In genomic region chr3:183178833-183179549, GRCh38 we compare ENCODE assay signal across 8 cellular contexts. TPM values are rescaled to one million over a fixed set of nuclear protein-coding genes. Genes with fewer than 3 reads are reported as not detected.
DNase-seq lines count a peak whose midpoint lies in the region; ATAC-seq, FAIRE-seq and TF ChIP-seq lines count a peak whose summit lies in the region.

No MANE protein-coding gene starts in this region.

- FAIRE-seq in A549 (lab: Jason Lieb, UNC) (no peak), pancreas (lab: Jason Lieb, UNC) (no peak)

- ATAC-seq in A549 (peak; percentile 66 to 89), Right ventricle myocardium superior (ENCODE audit: poor library complexity) (peak; percentile 65), pancreas (peak; percentile 58 to 88 (median 74)), aorta (ENCODE audit: low FRiP score) (peak; percentile 58), GM18867 (IDR thresholded peaks at IDR 0.05; ENCODE audit: unreplicated experiment) (no peak)

- peaks cover 0 to 19% (median 2%) of the 10 kb centered on the region in 4 donors for H3K27me3 ChIP-seq in pancreas
- no peaks in the 10 kb centered on the region for H3K27me3 ChIP-seq in aorta (ENCODE audit: control insufficient read depth in 1 of 2, insufficient read depth in 2 of 2, low read length in 1 of 2)

- no peaks in the 10 kb centered on the region for H3K36me3 ChIP-seq in pancreas
- H3K36me3 ChIP-seq in aorta (ENCODE audit: control insufficient read depth in 1 of 2, insufficient read depth in 2 of 2, low read length in 1 of 2): no peaks in the 10 kb centered on the region

- DNase-seq in A549 (ENCODE audit: low read depth in 1 of 2, low spot score in 1 of 2) (peak; percentile 25 to 36), GM20000 (ENCODE audit: low spot score) (peak; percentile 72), NCI-H2227 (lab: John Stamatoyannopoulos, UW; ENCODE audit: unreplicated experiment) (peak; percentile 52), Right ventricle myocardium superior (no peak), pancreas (peak; percentile 16 to 80 (median 36)), aorta (peak; percentile 60 to 84)
- peak; percentile 84 for DNase-seq in activated naive CD4-positive, alpha-beta T cell treated with anti-CD3 and anti-CD28 coated beads for 36 hours

- no peak overlapping the region for H3K27ac Mint-ChIP-seq in activated naive CD4-positive, alpha-beta T cell treated with anti-CD3 and anti-CD28 coated beads for 36 hours

- peak overlapping the region; percentile 85 for H3K4me2 ChIP-seq in A549

- H3K27me3 Mint-ChIP-seq in activated naive CD4-positive, alpha-beta T cell treated with anti-CD3 and anti-CD28 coated beads for 36 hours (ENCODE audit: low read depth): peaks cover 30% of the 10 kb centered on the region

- peak overlapping the region in 1 of 2 experiments; percentile 46; a peak in 3 of 6 replicates for H3K27ac ChIP-seq in A549
- no peak overlapping the region for H3K27ac ChIP-seq in pancreas
- no peak overlapping the region for H3K27ac ChIP-seq in aorta (ENCODE audit: low read depth in 1 of 2, low read length in 2 of 2)

- no peak for TF ChIP-seq RAD21 in A549 (conservative IDR thresholded peaks at IDR 0.05 in 1 of 2, IDR thresholded peaks at IDR 0.05 in 1 of 2)

- peak overlapping the region; percentile 76 for H3K4me3 Mint-ChIP-seq in activated naive CD4-positive, alpha-beta T cell treated with anti-CD3 and anti-CD28 coated beads for 36 hours

- no peaks in the 10 kb centered on the region for H3K9me3 Mint-ChIP-seq in activated naive CD4-positive, alpha-beta T cell treated with anti-CD3 and anti-CD28 coated beads for 36 hours

- peak overlapping the region; percentile 45 for H3K4me3 ChIP-seq in A549
- peak overlapping the region; percentile 13 to 62 (median 48) for H3K4me3 ChIP-seq in pancreas
- peak overlapping the region; percentile 45 to 66 for H3K4me3 ChIP-seq in aorta (ENCODE audit: low read length in 2 of 2)

- POLR2A ChIA-PET in A549 (lab: Yijun Ruan, JAX): no interaction called here

- TF ChIP-seq CTCF in A549 (IDR thresholded peaks at IDR 0.05) (peak; percentile 21; the same call in 2 of the 3 replicates), GM20000 (IDR thresholded peaks at IDR 0.05; ENCODE audit: extremely low read depth, missing control alignments) (peak; percentile 15), pancreas (IDR thresholded peaks at IDR 0.05) (no peak)

- no peaks in the 10 kb centered on the region for H3K36me3 Mint-ChIP-seq in activated naive CD4-positive, alpha-beta T cell treated with anti-CD3 and anti-CD28 coated beads for 36 hours (ENCODE audit: low read depth)

- TF ChIP-seq POLR2A in A549 (IDR thresholded peaks at IDR 0.05; ENCODE audit: low read length): no peak

- peaks cover 11% of the 10 kb centered on the region for H3K4me1 Mint-ChIP-seq in activated naive CD4-positive, alpha-beta T cell treated with anti-CD3 and anti-CD28 coated beads for 36 hours (ENCODE audit: low read depth)

- no peak for TF ChIP-seq EP300 in A549 (IDR thresholded peaks at IDR 0.05)

- intact Hi-C loops in activated naive CD4-positive, alpha-beta T cell treated with anti-CD3 and anti-CD28 coated beads for 36 hours (cut with micrococcal nuclease): loop anchor here (1.0 to 2.0 kb wide), 5 partner anchors 17 to 465 kb away; partner anchors contain the start of gene LAMP3
- intact Hi-C loops in Right ventricle myocardium superior (cut with DNase I) (no loop called here), pancreas (cut with DNase I) (no loop called here), aorta (cut with DNase I) (no loop called here)

- H3K4me1 ChIP-seq in A549: peaks cover 3% of the 10 kb centered on the region; the same call in 1 of the 3 replicates
- peaks cover 3 to 5% (median 3%) of the 10 kb centered on the region in 3 donors for H3K4me1 ChIP-seq in pancreas
- H3K4me1 ChIP-seq in aorta (ENCODE audit: control insufficient read depth in 1 of 2, insufficient read depth in 2 of 2, low read length in 2 of 2): no peaks in the 10 kb centered on the region

- 17% methylated on average over 29 of the region's 68 CpGs for WGBS in A549 (ENCODE audit: missing lambda C conversion rate)
- 2% methylated on average over 61 to 68 of the region's 68 CpGs for WGBS in pancreas, 2 donors
- 0% methylated on average over 62 to 68 of the region's 68 CpGs for WGBS in aorta, 2 donors

- CTCF ChIA-PET in A549 (lab: Yijun Ruan, JAX): interaction anchor here (0.6 to 13.5 kb wide), 8 partner anchors 13 to 340 kb away, joined by 3 to 380 read pairs (median 3); no protein-coding TSS in a partner anchor
- CTCF ChIA-PET in activated naive CD4-positive, alpha-beta T cell treated with anti-CD3 and anti-CD28 coated beads for 36 hours (lab: Charles Lee): interaction anchor here (0.6 to 2.7 kb wide), 9 partner anchors 15 to 280 kb away, joined by 3 to 20 read pairs (median 4); no protein-coding TSS in a partner anchor

- H3K9me3 ChIP-seq in A549 (no peaks in the 10 kb centered on the region; the same call in 2 of the 3 replicates), pancreas (no peaks in the 10 kb centered on the region), aorta (ENCODE audit: control insufficient read depth, low read length) (no peaks in the 10 kb centered on the region)

TF ChIP-seq in A549, 52 proteins besides CTCF, POLR2A, EP300 and RAD21:
- TF ChIP-seq ZSCAN20 (CRISPR knock-in tag; IDR thresholded peaks at IDR 0.05): no peak
- 0 out of 3 replicates have a peak, but pooled peaks have one; percentile 17 for TF ChIP-seq SMC3 (IDR thresholded peaks at IDR 0.05)
- no peak; the same call in none of the 2 replicates for TF ChIP-seq RNF2 (IDR thresholded peaks at IDR 0.05; ENCODE audit: borderline replicate concordance, low read depth)
- no peak for TF ChIP-seq MAZ (IDR thresholded peaks at IDR 0.05; ENCODE audit: borderline replicate concordance, low read depth, low read length)
- no peak for TF ChIP-seq PBX3 (IDR thresholded peaks at IDR 0.05)
- no peak for TF ChIP-seq MAFK (IDR thresholded peaks at IDR 0.05; ENCODE audit: partially characterized antibody)
- peak; percentile 97 for TF ChIP-seq CBX8 (IDR thresholded peaks at IDR 0.05)
- TF ChIP-seq FOSB (CRISPR knock-in tag; IDR thresholded peaks at IDR 0.05): no peak
- no peak for TF ChIP-seq KDM1A (IDR thresholded peaks at IDR 0.05; ENCODE audit: low read depth)
- no peak for TF ChIP-seq HDAC2 (IDR thresholded peaks at IDR 0.05)
TF ChIP-seq in A549: peak in this region for 2.

RNA-seq across cellular contexts. Expression of gene LAMP3, which starts 16.5 kb away (rescaled TPM):
- polyA plus RNA-seq in A549 (2011; rRNA removed): 0.72 and 0.91 TPM in 2 replicates
- polyA plus RNA-seq in A549 (2012; cell fraction: cytosol; rRNA removed): 0.01 TPM in 1 of 2 replicates, not detected in the other
- 0.02 TPM in 1 of 2 replicates, not detected in the other for polyA plus RNA-seq in A549 (2012; cell fraction: nucleus; rRNA removed)
- 0.06 to 0.15 TPM (median 0.14 TPM) in 3 replicates for polyA plus RNA-seq in A549 (2017; fragmentation: RNase III; extraction: RNeasy Plus Mini Kit Qiagen cat#74134 plus additional on column Dnase treatment)
- polyA minus RNA-seq in A549 (2011; rRNA and poly(A)+ RNA removed): 0.78 and 0.95 TPM in 2 replicates
- 10 to 100 TPM; 20.2 to 23.8 TPM for total RNA-seq in activated naive CD4-positive, alpha-beta T cell treated with anti-CD3 and anti-CD28 coated beads for 36 hours
- total RNA-seq in Right ventricle myocardium superior: not detected
- total RNA-seq in pancreas: 1 to 10 TPM; 1.7 to 4.4 (median 2.5) TPM
- polyA plus RNA-seq in pancreas: 1 to 10 TPM in 1 of 2 donors, under 1 TPM in 1; 0.96 to 1.0 TPM
- under 1 TPM; 0.23 to 0.27 TPM for total RNA-seq in aorta
- under 1 TPM; 0.23 to 0.50 TPM for polyA plus RNA-seq in aorta

Comparison
In these comparisons a context has a peak if more than half of its experiments do, and no peak if none do; other contexts are left out.
1. CTCF ChIP-seq: peak in A549 (single experiment) and GM20000 (single experiment); none in pancreas (0 of 4).
2. Peak in every context shown above with its lines, with median percentiles within 50 percentile points of each other: H3K4me3 ChIP-seq.